ENCODE assay signal across 9 cellular contexts in the genomic region with DNA sequence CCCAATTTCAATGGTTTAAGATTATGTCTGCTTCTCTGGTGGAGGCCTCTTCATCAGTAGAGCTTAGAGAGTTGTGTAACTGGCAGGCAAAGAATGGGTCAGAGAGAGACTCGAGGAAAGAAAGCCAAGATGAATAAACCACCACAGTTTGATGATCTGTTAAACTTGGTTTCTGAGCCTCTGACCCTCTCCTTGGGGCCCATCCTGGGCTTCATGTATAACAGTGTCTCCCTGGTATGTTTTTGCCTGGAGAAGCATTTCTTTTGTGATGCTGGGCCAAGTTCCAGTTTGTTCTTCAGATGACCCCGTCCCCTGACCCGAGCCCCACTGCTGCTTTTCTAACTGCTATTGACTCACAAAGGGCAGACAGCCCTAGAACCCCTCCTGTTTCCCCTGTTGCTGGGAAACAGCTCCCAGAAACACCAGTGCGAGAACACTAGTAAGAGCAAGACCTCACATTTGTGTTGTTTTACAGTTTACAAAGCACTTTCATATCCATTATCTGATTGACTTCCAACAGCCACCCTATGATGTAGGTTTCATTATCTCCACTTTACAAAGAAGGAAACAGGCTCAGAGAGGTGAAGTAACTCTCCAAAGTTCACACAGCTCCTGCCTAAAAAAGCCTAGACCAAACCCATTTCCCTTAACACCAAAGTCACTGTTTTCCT. TPM values are rescaled to one million over a fixed set of nuclear protein-coding genes. Genes with fewer than 3 reads are reported as not detected.
DNase-seq lines count a peak whose midpoint lies in the region; ATAC-seq and TF ChIP-seq lines count a peak whose summit lies in the region.
"Had no signal": no experiment of that assay in that cellular context is flagged by ENCODE, and none has a peak within 500 bp of the region (broad histone marks: within the 10 kb centered on the region; RNA-seq: fewer than 3 reads in every experiment).

No MANE protein-coding gene starts in this region.

- intact Hi-C loops in spleen (cut with DNase I; ENCODE audit: low total_unique reads) (no loop called here), posterior vena cava (cut with DNase I) (no loop called here)

- no peak for ATAC-seq in GM18870 (IDR thresholded peaks at IDR 0.05; ENCODE audit: unreplicated experiment)
- ATAC-seq in HG02642 (IDR thresholded peaks at IDR 0.05; ENCODE audit: poor library complexity, unreplicated experiment): no peak

- TF ChIP-seq CTCF in fibroblast of the aortic adventitia (IDR thresholded peaks at IDR 0.05; ENCODE audit: insufficient read depth, low read length): no peak
- no peak for TF ChIP-seq CTCF in spleen (IDR thresholded peaks at IDR 0.05 in 8 of 11, conservative IDR thresholded peaks at IDR 0.05 in 3 of 11)

- no peaks in the 10 kb centered on the region for H3K27me3 ChIP-seq in spleen (replicated peaks in 1 of 7)

- DNase-seq in MV-4-11 (lab: John Stamatoyannopoulos, UW) (peak; percentile 2), fibroblast of the aortic adventitia (ENCODE audit: low read depth) (peak; percentile 22), spleen (peak; percentile 46), posterior vena cava (ENCODE audit: low spot score) (no peak), NOMO-1 treated with DMSO at 0.1 percent for 48 hours (lab: John Stamatoyannopoulos, UW; ENCODE audit: unreplicated experiment) (no peak)
- peak; percentile 83 for DNase-seq in activated T-cell treated with anti-CD3 and anti-CD28 coated beads, Interleukin-2, amount 50 U/mL, for 48 hours

- no peak overlapping the region for H3K4me3 ChIP-seq in fibroblast of the aortic adventitia (ENCODE audit: low read depth, low read length)
- H3K4me3 ChIP-seq in spleen: peak overlapping the region in 1 of 8 donors; percentile 16

- no peaks in the 10 kb centered on the region for H3K9me3 ChIP-seq in spleen

- TF ChIP-seq POLR2A in spleen (IDR thresholded peaks at IDR 0.05): no peak

- H3K4me1 ChIP-seq in spleen: peaks cover 0 to 87% (median 40%) of the 10 kb centered on the region in 6 donors

- WGBS in spleen, 5 donors: 59 to 78% (median 69%) methylated on average over 4 of the region's 4 CpGs

- H3K36me3 ChIP-seq in spleen: peaks cover 0 to 35% (median 0%) of the 10 kb centered on the region in 6 donors

- peak overlapping the region; percentile 13 to 82 (median 60) for H3K27ac ChIP-seq in spleen

RNA-seq across cellular contexts. Expression of a gene that starts 9.0 kb away (rescaled TPM):
- total RNA-seq in fibroblast of the aortic adventitia (ENCODE audit: low replicate concordance) (0.65 TPM in 1 of 2 replicates, not detected in the other), spleen (10 to 100 TPM; 24.4 to 50.5 (median 35.4) TPM), posterior vena cava (1 to 10 TPM; 1.1 to 2.3 TPM)
- 10 to 100 TPM; 21.6 to 25.5 (median 21.8) TPM for polyA plus RNA-seq in spleen
- total RNA-seq: lung microvascular endothelial cell had no signal

Comparison
In these comparisons a context has a peak if more than half of its experiments do, and no peak if none do; other contexts are left out.
1. DNase-seq: peak in MV-4-11 (single experiment), activated T-cell treated with anti-CD3 and anti-CD28 coated beads, Interleukin-2, amount 50 U/mL, for 48 hours (2 of 2), fibroblast of the aortic adventitia (single experiment) and spleen (single experiment); none in posterior vena cava (single experiment) and NOMO-1 treated with DMSO at 0.1 percent for 48 hours (single experiment).
2. RNA of a gene that starts 9.0 kb away (total RNA-seq): 24.4 to 50.5 TPM in spleen; 1.1 to 2.3 TPM in posterior vena cava and 0.65 TPM in fibroblast of the aortic adventitia; every median in the first group is over 4 times any median in the second.